In genomic region chr20:31823360-31824124, GRCh38 we compare ENCODE assay signal across 10 cellular contexts. TPM values are rescaled to one million over a fixed set of nuclear protein-coding genes. Genes with fewer than 3 reads are reported as not detected.
A peak's percentile ranks its signal among the peaks of the same experiment; 100 is the strongest.
DNase-seq lines count a peak whose midpoint lies in the region; ATAC-seq and TF ChIP-seq lines count a peak whose summit lies in the region.
"Had no signal": no experiment of that assay in that cellular context is flagged by ENCODE, and none has a peak within 500 bp of the region (broad histone marks: within the 10 kb centered on the region; RNA-seq: fewer than 3 reads in every experiment).

No MANE protein-coding gene starts in this region.

- H3K27me3 Mint-ChIP-seq in HFFc6 (ENCODE audit: insufficient read depth), result peaks cover 2% of the 10 kb centered on the region; the same call in 1 of the 2 replicates
- H3K27me3 Mint-ChIP-seq in WTC11 (ENCODE audit: low read depth), result no peaks in the 10 kb centered on the region
- H3K27me3 Mint-ChIP-seq in CD8-positive, alpha-beta T cell (ENCODE audit: low read depth), result no peaks in the 10 kb centered on the region

- CTCF ChIA-PET in WTC11 (lab: Charles Lee), result interaction anchor here (0.5 to 5.1 kb wide), 26 partner anchors 8 to 281 kb away, joined by 3 to 33 read pairs (median 4); partner anchors contain the start of genes FOXS1 and PDRG1
- CTCF ChIA-PET in CD8-positive, alpha-beta T cell (lab: Charles Lee), result interaction anchor here (0.6 to 5.1 kb wide), 33 partner anchors 8 to 829 kb away, joined by 3 to 79 read pairs (median 4); partner anchors contain the start of gene PDRG1

- no peak for DNase-seq in HFFc6
- DNase-seq in WTC11 (ENCODE audit: low spot score), result no peak
- peak; percentile 76 to 85 for DNase-seq in lung microvascular endothelial cell (ENCODE audit: low read depth in 2 of 2)
- DNase-seq in CD8-positive, alpha-beta T cell, result no peak
- no peak for DNase-seq in ecto neural progenitor cell (ENCODE audit: low spot score)

- H3K27ac ChIP-seq in CD8-positive, alpha-beta T cell (ENCODE audit: low read depth, low read length), result no peak overlapping the region
- H3K27ac ChIP-seq: stomach had no signal

- H3K4me3 ChIP-seq in CD8-positive, alpha-beta T cell (ENCODE audit: low read depth, low read length), result no peak overlapping the region
- H3K4me3 ChIP-seq: mucosa of descending colon had no signal

- H3K27ac Mint-ChIP-seq in HFFc6 (peak overlapping the region; percentile 0; the same call in 1 of the 2 replicates), WTC11 (no peak overlapping the region)
- no peak overlapping the region for H3K27ac Mint-ChIP-seq in CD8-positive, alpha-beta T cell
- H3K27ac Mint-ChIP-seq: T-helper 1 cell treated with Interleukin-12 subunit alpha and Interleukin-12 subunit beta and Interleukin-4 antibody, amounts not matched to agents 30 μg/mL and 1 μg/mL, for 36 hours had no signal

- H3K36me3 Mint-ChIP-seq in HFFc6 (ENCODE audit: low read depth), result no peaks in the 10 kb centered on the region
- H3K36me3 Mint-ChIP-seq in WTC11, result no peaks in the 10 kb centered on the region
- no peaks in the 10 kb centered on the region for H3K36me3 Mint-ChIP-seq in CD8-positive, alpha-beta T cell

- H3K4me1 ChIP-seq in CD8-positive, alpha-beta T cell (ENCODE audit: insufficient read depth, low read length), result peaks cover 6% of the 10 kb centered on the region

- no peaks in the 10 kb centered on the region for H3K36me3 ChIP-seq in CD8-positive, alpha-beta T cell (ENCODE audit: insufficient read depth, low read length)
- H3K36me3 ChIP-seq: stomach had no signal

- H3K27me3 ChIP-seq in CD8-positive, alpha-beta T cell (ENCODE audit: insufficient read depth, low read length), result no peaks in the 10 kb centered on the region

- no peak for TF ChIP-seq CTCF in HFFc6 (IDR thresholded peaks at IDR 0.05)
- no peak for TF ChIP-seq CTCF in WTC11 (IDR thresholded peaks at IDR 0.05)
- no peak for TF ChIP-seq CTCF in CD8-positive, alpha-beta T cell (IDR thresholded peaks at IDR 0.05)

- H3K9me3 Mint-ChIP-seq in HFFc6 (no peaks in the 10 kb centered on the region), WTC11 (no peaks in the 10 kb centered on the region)
- H3K9me3 Mint-ChIP-seq in CD8-positive, alpha-beta T cell, result no peaks in the 10 kb centered on the region
- H3K9me3 Mint-ChIP-seq: T-helper 1 cell treated with Interleukin-12 subunit alpha and Interleukin-12 subunit beta and Interleukin-4 antibody, amounts not matched to agents 30 μg/mL and 1 μg/mL, for 36 hours had no signal

- POLR2A ChIA-PET in WTC11 (lab: Charles Lee), result interaction anchor here (0.8 kb wide), 1 partner anchor 194 kb away, joined by 3 read pairs; no protein-coding TSS in a partner anchor
- POLR2A ChIA-PET in CD8-positive, alpha-beta T cell (lab: Charles Lee), result no interaction called here

- no peaks in the 10 kb centered on the region for H3K9me3 ChIP-seq in CD8-positive, alpha-beta T cell (ENCODE audit: low read length)
- H3K9me3 ChIP-seq: mucosa of descending colon, stomach had no signal

- H3K4me3 Mint-ChIP-seq in HFFc6 (no peak overlapping the region), WTC11 (no peak overlapping the region)
- no peak overlapping the region for H3K4me3 Mint-ChIP-seq in CD8-positive, alpha-beta T cell
- H3K4me3 Mint-ChIP-seq: T-helper 1 cell treated with Interleukin-12 subunit alpha and Interleukin-12 subunit beta and Interleukin-4 antibody, amounts not matched to agents 30 μg/mL and 1 μg/mL, for 36 hours had no signal

- H3K4me1 Mint-ChIP-seq in HFFc6 (ENCODE audit: low read depth) (peaks cover 7% of the 10 kb centered on the region), WTC11 (peaks cover 7% of the 10 kb centered on the region; the same call in 1 of the 2 replicates)
- H3K4me1 Mint-ChIP-seq in CD8-positive, alpha-beta T cell (ENCODE audit: low read depth), result peaks cover 6% of the 10 kb centered on the region

- intact Hi-C loops in CD8-positive, alpha-beta T cell (cut with DNase I, micrococcal nuclease), result loop anchor here (1.0 to 10.0 kb wide), 7 partner anchors 23 to 951 kb away; partner anchors contain the start of genes PDRG1 (in 1 of the 2), PLAGL2 (in 1 of the 2) and POFUT1 (in 1 of the 2)

- ATAC-seq in WTC11, result peak; percentile 16; the same call in 1 of the 2 replicates
- no peak for ATAC-seq in HG02852 (IDR thresholded peaks at IDR 0.05; ENCODE audit: unreplicated experiment)
- ATAC-seq in CD8-positive, alpha-beta T cell, result no peak

TF ChIP-seq in WTC11, 78 proteins besides CTCF, POLR2A, EP300 and RAD21:
- TF ChIP-seq NFATC4 (CRISPR knock-in tag; IDR thresholded peaks at IDR 0.05) (no peak), ZNF138 (CRISPR knock-in tag; conservative IDR thresholded peaks at IDR 0.05) (no peak), TCF7 (CRISPR knock-in tag; IDR thresholded peaks at IDR 0.05; ENCODE audit: low read depth) (no peak), TEAD4 (CRISPR knock-in tag; IDR thresholded peaks at IDR 0.05) (no peak), FOXK1 (CRISPR knock-in tag; IDR thresholded peaks at IDR 0.05) (no peak), ZNF219 (CRISPR knock-in tag; IDR thresholded peaks at IDR 0.05; ENCODE audit: borderline replicate concordance) (no peak), JUN (CRISPR knock-in tag; IDR thresholded peaks at IDR 0.05) (no peak), ZNF232 (CRISPR knock-in tag; IDR thresholded peaks at IDR 0.05) (no peak), PRRX2 (CRISPR knock-in tag; IDR thresholded peaks at IDR 0.05) (no peak), STAT6 (CRISPR knock-in tag; conservative IDR thresholded peaks at IDR 0.05; ENCODE audit: low read depth) (no peak), ATF1 (CRISPR knock-in tag; IDR thresholded peaks at IDR 0.05) (no peak)

RNA-seq across cellular contexts. Expression of gene MYLK2, which starts 4.4 kb away (rescaled TPM):
- total RNA-seq in HFFc6 (2021; fragmentation: NEBNext Ultra II Directional; extraction: Animal tissue kit (Norgen Biotek cat#: 25700)), result under 1 TPM; 0.07 to 0.30 (median 0.16) TPM
- total RNA-seq in WTC11 (2021) (0.11 to 0.28 TPM in 2 of 3 replicates, not detected in the other), lung microvascular endothelial cell (17.3 and 18.5 TPM in 2 replicates)
- total RNA-seq in CD8-positive, alpha-beta T cell, result not detected

RNA-seq across cellular contexts. Expression of gene FOXS1, which starts 21.9 kb away (rescaled TPM):
- not detected for total RNA-seq in HFFc6 (2021; fragmentation: NEBNext Ultra II Directional; extraction: Animal tissue kit (Norgen Biotek cat#: 25700))
- total RNA-seq in WTC11 (2021), result not detected in 3 replicates
- 0.20 and 0.22 TPM in 2 replicates for total RNA-seq in lung microvascular endothelial cell
- total RNA-seq in CD8-positive, alpha-beta T cell, result not detected

RNA-seq across cellular contexts. Expression of gene DUSP15, which starts 46.8 kb away (rescaled TPM):
- total RNA-seq in HFFc6 (2021; fragmentation: NEBNext Ultra II Directional; extraction: Animal tissue kit (Norgen Biotek cat#: 25700)), result not detected
- 1.7 to 2.4 TPM (median 2.0 TPM) in 3 replicates for total RNA-seq in WTC11 (2021)
- total RNA-seq in lung microvascular endothelial cell, result 0.65 and 0.79 TPM in 2 replicates
- total RNA-seq in CD8-positive, alpha-beta T cell, result not detected

RNA-seq across cellular contexts. Expression of gene TTLL9, which starts 46.9 kb away (rescaled TPM):
- not detected for total RNA-seq in HFFc6 (2021; fragmentation: NEBNext Ultra II Directional; extraction: Animal tissue kit (Norgen Biotek cat#: 25700))
- 0.39 TPM in 1 of 3 replicates, not detected in the others for total RNA-seq in WTC11 (2021)
- under 0.01 and 0.22 TPM in 2 replicates for total RNA-seq in lung microvascular endothelial cell
- total RNA-seq in CD8-positive, alpha-beta T cell, result not detected
- total RNA-seq: M059J had no signal

Comparison
In these comparisons a context has a peak if more than half of its experiments do, and no peak if none do; other contexts are left out.
1. DNase-seq: peak in lung microvascular endothelial cell (2 of 2); none in HFFc6 (single experiment), WTC11 (single experiment), CD8-positive, alpha-beta T cell (0 of 7) and ecto neural progenitor cell (single experiment).
2. RNA of gene MYLK2, which starts 4.4 kb away (total RNA-seq): 17.3 to 18.5 TPM in lung microvascular endothelial cell; 0.11 to 0.28 TPM in WTC11, 0.07 to 0.30 TPM in HFFc6 and not detected in CD8-positive, alpha-beta T cell; every median in the first group is over 10 times any median in the second.